ENCODE assay signal across 1 cellular context in the genomic region with DNA sequence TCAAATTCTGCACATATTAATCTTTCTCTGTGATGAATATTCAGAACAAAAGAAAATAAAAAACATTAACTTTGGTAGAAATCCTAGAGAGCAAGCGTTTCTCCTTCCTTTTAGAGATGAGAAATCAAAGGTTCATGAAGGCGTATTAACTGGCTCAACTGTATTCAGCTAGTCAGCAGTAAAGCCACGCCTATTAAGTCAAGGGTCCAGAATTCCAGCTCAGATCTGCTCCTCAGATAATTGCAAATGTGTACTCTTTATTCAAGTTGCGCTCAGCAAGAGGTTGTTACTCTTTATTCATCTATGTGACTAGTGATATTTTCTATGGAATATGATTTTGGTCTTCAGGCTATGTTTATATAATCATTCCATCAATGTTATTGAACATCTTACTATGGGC.
A peak's percentile ranks its signal among the peaks of the same experiment; 100 is the strongest.
TF ChIP-seq lines count a peak whose summit lies in the region.

No MANE protein-coding gene starts in this region.

TF ChIP-seq in K562, 482 proteins besides CTCF, POLR2A, EP300 and RAD21 (continued from another document):
- TF ChIP-seq, protein P1, sequence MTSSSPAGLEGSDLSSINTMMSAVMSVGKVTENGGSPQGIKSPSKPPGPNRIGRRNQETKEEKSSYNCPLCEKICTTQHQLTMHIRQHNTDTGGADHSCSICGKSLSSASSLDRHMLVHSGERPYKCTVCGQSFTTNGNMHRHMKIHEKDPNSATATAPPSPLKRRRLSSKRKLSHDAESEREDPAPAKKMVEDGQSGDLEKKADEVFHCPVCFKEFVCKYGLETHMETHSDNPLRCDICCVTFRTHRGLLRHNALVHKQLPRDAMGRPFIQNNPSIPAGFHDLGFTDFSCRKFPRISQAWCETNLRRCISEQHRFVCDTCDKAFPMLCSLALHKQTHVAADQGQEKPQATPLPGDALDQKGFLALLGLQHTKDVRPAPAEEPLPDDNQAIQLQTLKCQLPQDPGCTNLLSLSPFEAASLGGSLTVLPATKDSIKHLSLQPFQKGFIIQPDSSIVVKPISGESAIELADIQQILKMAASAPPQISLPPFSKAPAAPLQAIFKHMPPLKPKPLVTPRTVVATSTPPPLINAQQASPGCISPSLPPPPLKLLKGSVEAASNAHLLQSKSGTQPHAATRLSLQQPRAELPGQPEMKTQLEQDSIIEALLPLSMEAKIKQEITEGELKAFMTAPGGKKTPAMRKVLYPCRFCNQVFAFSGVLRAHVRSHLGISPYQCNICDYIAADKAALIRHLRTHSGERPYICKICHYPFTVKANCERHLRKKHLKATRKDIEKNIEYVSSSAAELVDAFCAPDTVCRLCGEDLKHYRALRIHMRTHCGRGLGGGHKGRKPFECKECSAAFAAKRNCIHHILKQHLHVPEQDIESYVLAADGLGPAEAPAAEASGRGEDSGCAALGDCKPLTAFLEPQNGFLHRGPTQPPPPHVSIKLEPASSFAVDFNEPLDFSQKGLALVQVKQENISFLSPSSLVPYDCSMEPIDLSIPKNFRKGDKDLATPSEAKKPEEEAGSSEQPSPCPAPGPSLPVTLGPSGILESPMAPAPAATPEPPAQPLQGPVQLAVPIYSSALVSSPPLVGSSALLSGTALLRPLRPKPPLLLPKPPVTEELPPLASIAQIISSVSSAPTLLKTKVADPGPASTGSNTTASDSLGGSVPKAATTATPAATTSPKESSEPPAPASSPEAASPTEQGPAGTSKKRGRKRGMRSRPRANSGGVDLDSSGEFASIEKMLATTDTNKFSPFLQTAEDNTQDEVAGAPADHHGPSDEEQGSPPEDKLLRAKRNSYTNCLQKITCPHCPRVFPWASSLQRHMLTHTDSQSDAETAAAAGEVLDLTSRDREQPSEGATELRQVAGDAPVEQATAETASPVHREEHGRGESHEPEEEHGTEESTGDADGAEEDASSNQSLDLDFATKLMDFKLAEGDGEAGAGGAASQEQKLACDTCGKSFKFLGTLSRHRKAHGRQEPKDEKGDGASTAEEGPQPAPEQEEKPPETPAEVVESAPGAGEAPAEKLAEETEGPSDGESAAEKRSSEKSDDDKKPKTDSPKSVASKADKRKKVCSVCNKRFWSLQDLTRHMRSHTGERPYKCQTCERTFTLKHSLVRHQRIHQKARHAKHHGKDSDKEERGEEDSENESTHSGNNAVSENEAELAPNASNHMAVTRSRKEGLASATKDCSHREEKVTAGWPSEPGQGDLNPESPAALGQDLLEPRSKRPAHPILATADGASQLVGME (CRISPR knock-in tag; IDR thresholded peaks at IDR 0.05): no peak
- TF ChIP-seq ZNF584 (CRISPR knock-in tag; IDR thresholded peaks at IDR 0.05; ENCODE audit: low read depth) (no peak), SMAD4 (CRISPR knock-in tag; conservative IDR thresholded peaks at IDR 0.05) (no peak), FOXJ3 (CRISPR knock-in tag; IDR thresholded peaks at IDR 0.05) (no peak), OTX1 (CRISPR knock-in tag; IDR thresholded peaks at IDR 0.05) (no peak), MAFG (tag; conservative IDR thresholded peaks at IDR 0.05) (0 out of 2 replicates have a peak, but pooled peaks have one; percentile 8)
